In the genomic region with DNA sequence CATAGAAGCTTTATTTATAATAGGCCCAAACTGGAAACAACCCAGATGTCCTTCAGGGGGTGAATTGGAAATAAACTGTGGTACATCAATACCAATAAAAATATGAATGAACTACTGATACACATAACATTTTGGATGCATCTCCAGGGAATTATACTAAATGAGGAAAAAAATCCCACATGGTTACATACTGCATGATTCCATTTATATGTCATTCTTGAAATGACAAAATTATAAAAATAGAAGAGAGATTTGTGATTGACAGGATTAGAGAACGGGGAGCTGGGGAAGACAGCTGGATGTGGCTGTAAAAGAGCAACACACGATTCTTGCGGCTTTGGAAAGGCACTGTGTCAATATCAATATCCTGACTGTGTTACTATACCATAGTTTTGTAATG, we compare ENCODE assay signal across 8 cellular contexts.
"Had no signal": no experiment of that assay in that cellular context is flagged by ENCODE, and none has a peak within 500 bp of the region (broad histone marks: within the 10 kb centered on the region; RNA-seq: fewer than 3 reads in every experiment).

No MANE protein-coding gene starts in this region.

- H3K4me3 ChIP-seq: GM23248, GM23338, HAP-1 had no signal

- H2AFZ ChIP-seq: GM23248, GM23338 had no signal

- H3K27ac ChIP-seq: GM23248 had no signal

- H3K9ac ChIP-seq: GM23248 had no signal

- H3K36me3 ChIP-seq: HAP-1 had no signal

- DNase-seq: GM23248, GOT3, H7, H9, HCEC 1CT, HFFc6 had no signal

- H3K4me2 ChIP-seq: GM23338 had no signal

- H3K9me3 ChIP-seq: HAP-1 had no signal
